Comparison of ENCODE assay signal across 16 cellular contexts in the genomic region with DNA sequence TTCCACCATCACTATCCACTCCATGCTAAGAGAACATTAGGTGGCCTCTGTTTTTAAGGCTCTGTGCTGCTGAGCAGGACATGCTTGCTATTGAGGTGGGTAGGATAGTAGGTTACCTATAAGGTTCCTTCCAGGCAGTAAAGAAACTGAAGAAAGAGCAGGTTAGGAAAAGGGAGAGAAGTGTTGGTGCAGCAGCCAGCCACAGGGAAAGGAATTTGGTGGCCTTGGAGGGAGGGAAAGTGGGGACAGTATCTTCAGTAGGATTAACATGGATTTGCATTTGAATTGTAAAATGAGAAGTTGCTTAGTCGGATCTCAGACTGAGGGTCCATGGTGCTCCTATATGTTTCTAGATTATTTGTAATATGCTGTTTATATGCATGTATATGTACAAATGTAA. TPM values are rescaled to one million over a fixed set of nuclear protein-coding genes. Genes with fewer than 3 reads are reported as not detected.
DNase-seq lines count a peak whose midpoint lies in the region; ATAC-seq, FAIRE-seq and TF ChIP-seq lines count a peak whose summit lies in the region.
"Had no signal": no experiment of that assay in that cellular context is flagged by ENCODE, and none has a peak within 500 bp of the region (broad histone marks: within the 10 kb centered on the region; RNA-seq: fewer than 3 reads in every experiment).

No MANE protein-coding gene starts in this region.

- H3K27ac ChIP-seq in BLaER1 treated with 17β-estradiol and CSF1 and Interleukin-3, amounts not matched to agents 10 nM and 100 nM, result peak overlapping the region in 8 of 11 experiments; percentile 2 to 64 (median 32); a peak in 12 of 22 replicates
- no peak overlapping the region for H3K27ac ChIP-seq in CD8-positive, alpha-beta T cell (ENCODE audit: low read depth, low read length)
- H3K27ac ChIP-seq: coronary artery, gastrocnemius medialis had no signal

- H3K4me3 Mint-ChIP-seq in CD8-positive, alpha-beta T cell, result no peak overlapping the region
- no peak overlapping the region for H3K4me3 Mint-ChIP-seq in activated CD8-positive, alpha-beta T cell treated with anti-CD3 and anti-CD28 coated beads, Interleukin-2, amount 10 ng/mL, durations not matched to agents 7 days and 5 days
- H3K4me3 Mint-ChIP-seq in mesothelial cell of epicardium, result no peak overlapping the region
- H3K4me3 Mint-ChIP-seq: activated T-helper 1 cell treated with anti-CD3 and anti-CD28 coated beads, Interleukin-12 subunit alpha, Interleukin-12 subunit beta, Interleukin-2, Interleukin-4 antibody, amounts not matched to agents 30 ng/mL and 10 ng/mL and 1 ng/mL, durations not matched to agents 14 hours and 24 hours and 36 hours had no signal

- H3K4me3 ChIP-seq in BLaER1 treated with 17β-estradiol and CSF1 and Interleukin-3, amounts not matched to agents 10 nM and 100 nM, result no peak overlapping the region
- H3K4me3 ChIP-seq in CD8-positive, alpha-beta T cell (ENCODE audit: low read depth, low read length), result no peak overlapping the region
- H3K4me3 ChIP-seq: coronary artery, gastrocnemius medialis, left lung had no signal

- CTCF ChIA-PET in CD8-positive, alpha-beta T cell (lab: Charles Lee), result interaction anchor here (1.2 kb wide), 1 partner anchor 10 kb away, joined by 4 read pairs; no protein-coding TSS in a partner anchor
- CTCF ChIA-PET in activated CD8-positive, alpha-beta T cell treated with anti-CD3 and anti-CD28 coated beads, Interleukin-2, amount 10 ng/mL, durations not matched to agents 7 days and 5 days (lab: Charles Lee), result interaction anchor here (1.1 to 1.5 kb wide), 4 partner anchors 13 to 259 kb away, joined by 3 to 11 read pairs (median 4); no protein-coding TSS in a partner anchor

- ATAC-seq in CD8-positive, alpha-beta T cell, result no peak
- ATAC-seq in activated CD8-positive, alpha-beta T cell treated with anti-CD3 and anti-CD28 coated beads, Interleukin-2, amount 10 ng/mL, durations not matched to agents 7 days and 5 days, result no peak
- ATAC-seq: gastrocnemius medialis had no signal

- H3K9me3 Mint-ChIP-seq in CD8-positive, alpha-beta T cell, result no peaks in the 10 kb centered on the region
- H3K9me3 Mint-ChIP-seq in activated CD8-positive, alpha-beta T cell treated with anti-CD3 and anti-CD28 coated beads, Interleukin-2, amount 10 ng/mL, durations not matched to agents 7 days and 5 days (ENCODE audit: insufficient read depth), result peaks cover 8% of the 10 kb centered on the region
- no peaks in the 10 kb centered on the region for H3K9me3 Mint-ChIP-seq in mesothelial cell of epicardium
- H3K9me3 Mint-ChIP-seq: activated T-helper 1 cell treated with anti-CD3 and anti-CD28 coated beads, Interleukin-12 subunit alpha, Interleukin-12 subunit beta, Interleukin-2, Interleukin-4 antibody, amounts not matched to agents 30 ng/mL and 10 ng/mL and 1 ng/mL, durations not matched to agents 14 hours and 24 hours and 36 hours had no signal

- no peaks in the 10 kb centered on the region for H3K36me3 ChIP-seq in BLaER1 treated with 17β-estradiol and CSF1 and Interleukin-3, amounts not matched to agents 10 nM and 100 nM
- no peaks in the 10 kb centered on the region for H3K36me3 ChIP-seq in CD8-positive, alpha-beta T cell (ENCODE audit: insufficient read depth, low read length)
- H3K36me3 ChIP-seq: gastrocnemius medialis, left lung had no signal

- POLR2A ChIA-PET in CD8-positive, alpha-beta T cell (lab: Charles Lee), result no interaction called here
- POLR2A ChIA-PET in activated CD8-positive, alpha-beta T cell treated with anti-CD3 and anti-CD28 coated beads, Interleukin-2, amount 10 ng/mL, durations not matched to agents 7 days and 5 days (lab: Charles Lee), result no interaction called here

- no peak for DNase-seq in CD8-positive, alpha-beta T cell
- no peak for DNase-seq in activated CD8-positive, alpha-beta T cell treated with anti-CD3 and anti-CD28 coated beads, Interleukin-2, amount 10 ng/mL, durations not matched to agents 7 days and 5 days
- no peak for DNase-seq in mesothelial cell of epicardium (ENCODE audit: low spot score in 2 of 2, unreplicated experiment in 2 of 2)
- DNase-seq in cerebellum (ENCODE audit: low spot score), result no peak
- DNase-seq in H54 (ENCODE audit: insufficient read length, low spot score), result no peak
- DNase-seq in SK-N-DZ (ENCODE audit: low spot score), result no peak
- DNase-seq: activated CD4-positive, alpha-beta T cell treated with anti-CD3 and anti-CD28 coated beads for 48 hours; gastrocnemius medialis; IMR-90; stimulated activated CD4-positive, alpha-beta T cell treated with anti-CD3 and anti-CD28 coated beads, Interleukin-4, amount 100 ng/mL, for 24 hours; T-helper 9 cell had no signal

- no peak for TF ChIP-seq CTCF in CD8-positive, alpha-beta T cell (IDR thresholded peaks at IDR 0.05)
- no peak for TF ChIP-seq CTCF in mesothelial cell of epicardium (IDR thresholded peaks at IDR 0.05; ENCODE audit: unreplicated experiment)

- H3K27me3 ChIP-seq in BLaER1 treated with 17β-estradiol and CSF1 and Interleukin-3, amounts not matched to agents 10 nM and 100 nM, result no peaks in the 10 kb centered on the region
- no peaks in the 10 kb centered on the region for H3K27me3 ChIP-seq in CD8-positive, alpha-beta T cell (ENCODE audit: insufficient read depth, low read length)
- H3K27me3 ChIP-seq: gastrocnemius medialis had no signal

- H3K27me3 Mint-ChIP-seq in CD8-positive, alpha-beta T cell (ENCODE audit: low read depth), result no peaks in the 10 kb centered on the region
- H3K27me3 Mint-ChIP-seq in activated CD8-positive, alpha-beta T cell treated with anti-CD3 and anti-CD28 coated beads, Interleukin-2, amount 10 ng/mL, durations not matched to agents 7 days and 5 days (ENCODE audit: low read depth), result no peaks in the 10 kb centered on the region
- no peaks in the 10 kb centered on the region for H3K27me3 Mint-ChIP-seq in mesothelial cell of epicardium (ENCODE audit: low read depth)

- intact Hi-C loops in CD8-positive, alpha-beta T cell (cut with DNase I, micrococcal nuclease), result no loop called here

- TF ChIP-seq POLR2A in H54 (IDR thresholded peaks at IDR 0.05; ENCODE audit: low read depth, low read length), result no peak

- H3K9me3 ChIP-seq in BLaER1 treated with 17β-estradiol and CSF1 and Interleukin-3, amounts not matched to agents 10 nM and 100 nM (replicated peaks in 1 of 11), result no peaks in the 10 kb centered on the region
- H3K9me3 ChIP-seq in CD8-positive, alpha-beta T cell (ENCODE audit: low read length), result no peaks in the 10 kb centered on the region
- H3K9me3 ChIP-seq: gastrocnemius medialis, left lung had no signal

- no peaks in the 10 kb centered on the region for H3K36me3 Mint-ChIP-seq in CD8-positive, alpha-beta T cell
- H3K36me3 Mint-ChIP-seq in activated CD8-positive, alpha-beta T cell treated with anti-CD3 and anti-CD28 coated beads, Interleukin-2, amount 10 ng/mL, durations not matched to agents 7 days and 5 days (ENCODE audit: low read depth), result peaks cover 5% of the 10 kb centered on the region
- H3K36me3 Mint-ChIP-seq in mesothelial cell of epicardium, result peaks cover 10% of the 10 kb centered on the region

- FAIRE-seq in H54 (lab: Jason Lieb, UNC), result no peak

- peaks cover 9 to 50% (median 19%) of the 10 kb centered on the region in 10 experiments for H3K4me1 ChIP-seq in BLaER1 treated with 17β-estradiol and CSF1 and Interleukin-3, amounts not matched to agents 10 nM and 100 nM
- peaks cover 13% of the 10 kb centered on the region for H3K4me1 ChIP-seq in CD8-positive, alpha-beta T cell (ENCODE audit: insufficient read depth, low read length)
- H3K4me1 ChIP-seq: gastrocnemius medialis had no signal

- H4K20me1 ChIP-seq in BLaER1 treated with 17β-estradiol and CSF1 and Interleukin-3, amounts not matched to agents 10 nM and 100 nM, result no peaks in the 10 kb centered on the region

- peak overlapping the region; percentile 30 for H3K27ac Mint-ChIP-seq in CD8-positive, alpha-beta T cell
- peak overlapping the region; percentile 84 for H3K27ac Mint-ChIP-seq in activated CD8-positive, alpha-beta T cell treated with anti-CD3 and anti-CD28 coated beads, Interleukin-2, amount 10 ng/mL, durations not matched to agents 7 days and 5 days
- H3K27ac Mint-ChIP-seq in mesothelial cell of epicardium, result peak overlapping the region; percentile 57
- H3K27ac Mint-ChIP-seq: activated T-helper 1 cell treated with anti-CD3 and anti-CD28 coated beads, Interleukin-12 subunit alpha, Interleukin-12 subunit beta, Interleukin-2, Interleukin-4 antibody, amounts not matched to agents 30 ng/mL and 10 ng/mL and 1 ng/mL, durations not matched to agents 14 hours and 24 hours and 36 hours had no signal

- H3K4me1 Mint-ChIP-seq in CD8-positive, alpha-beta T cell (ENCODE audit: low read depth), result peaks cover 15% of the 10 kb centered on the region
- peaks cover 23% of the 10 kb centered on the region for H3K4me1 Mint-ChIP-seq in activated CD8-positive, alpha-beta T cell treated with anti-CD3 and anti-CD28 coated beads, Interleukin-2, amount 10 ng/mL, durations not matched to agents 7 days and 5 days (ENCODE audit: low read depth)
- H3K4me1 Mint-ChIP-seq in mesothelial cell of epicardium, result peaks cover 10% of the 10 kb centered on the region

- peak overlapping the region in 10 of 11 experiments; percentile 15 to 71 (median 40); a peak in 16 of 22 replicates for H3K4me2 ChIP-seq in BLaER1 treated with 17β-estradiol and CSF1 and Interleukin-3, amounts not matched to agents 10 nM and 100 nM

- no peak overlapping the region for H3K9ac ChIP-seq in BLaER1 treated with 17β-estradiol and CSF1 and Interleukin-3, amounts not matched to agents 10 nM and 100 nM

RNA-seq across cellular contexts. Expression of a gene that starts 49.2 kb away (rescaled TPM):
- not detected for total RNA-seq in CD8-positive, alpha-beta T cell
- not detected for total RNA-seq in activated CD8-positive, alpha-beta T cell treated with anti-CD3 and anti-CD28 coated beads, Interleukin-2, amount 10 ng/mL, durations not matched to agents 7 days and 5 days
- total RNA-seq in mesothelial cell of epicardium (45.3 to 47.7 TPM (median 45.6 TPM) in 3 replicates), cerebellum (2.9 TPM)
- polyA plus RNA-seq in SK-N-DZ (2014; cell fraction: cytosol; rRNA removed), result not detected in 2 replicates
- polyA plus RNA-seq in SK-N-DZ (2014; cell fraction: nucleus; rRNA removed), result not detected in 2 replicates
- total RNA-seq: activated T-helper 1 cell treated with anti-CD3 and anti-CD28 coated beads, Interleukin-12 subunit alpha, Interleukin-12 subunit beta, Interleukin-2, Interleukin-4 antibody, amounts not matched to agents 30 ng/mL and 10 ng/mL and 1 ng/mL, durations not matched to agents 14 hours and 24 hours and 36 hours; epithelial cell of proximal tubule had no signal

Comparison
In these comparisons a context has a peak if more than half of its experiments do, and no peak if none do; other contexts are left out.
1. H3K27ac Mint-ChIP-seq: peak in every context shown above with its lines; median percentile 84 in activated CD8-positive, alpha-beta T cell treated with anti-CD3 and anti-CD28 coated beads, Interleukin-2, amount 10 ng/mL, durations not matched to agents 7 days and 5 days; 57 in mesothelial cell of epicardium; 30 in CD8-positive, alpha-beta T cell.
2. RNA of a gene that starts 49.2 kb away (total RNA-seq): 45.3 to 47.7 TPM in mesothelial cell of epicardium; 2.9 TPM in cerebellum (single experiment), not detected in CD8-positive, alpha-beta T cell and not detected in activated CD8-positive, alpha-beta T cell treated with anti-CD3 and anti-CD28 coated beads, Interleukin-2, amount 10 ng/mL, durations not matched to agents 7 days and 5 days; every median in the first group is over 10 times any median in the second.